ENCODE assay signal across 24 cellular contexts in genomic region chr1:6750490-6750889, GRCh38.
"Had no signal": no experiment of that assay in that cellular context is flagged by ENCODE, and none has a peak within 500 bp of the region (broad histone marks: within the 10 kb centered on the region; RNA-seq: fewer than 3 reads in every experiment).

No MANE protein-coding gene starts in this region.

- DNase-seq: effector CD8-positive, alpha-beta T cell; effector memory CD8-positive, alpha-beta T cell; endodermal cell; erythroblast; esophagus squamous epithelium; foreskin fibroblast; foreskin melanocyte; heart left ventricle; hypothalamus; immature natural killer cell; islet precursor cell; kidney; kidney glomerular epithelial cell; left lung; left ventricle myocardium superior; lower lobe of right lung; mesenchymal stem cell; naive thymus-derived CD4-positive, alpha-beta T cell had no signal

- H3K4me1 Mint-ChIP-seq: endodermal cell, immature natural killer cell, mesothelial cell of epicardium had no signal

- H3K27ac ChIP-seq: coronary artery, epithelial cell of prostate, esophagus squamous epithelium, gastroesophageal sphincter, heart left ventricle, hepatocyte, left lung, lower lobe of right lung had no signal

- H3K27ac Mint-ChIP-seq: effector memory CD8-positive, alpha-beta T cell; endodermal cell; immature natural killer cell; mesothelial cell of epicardium; naive thymus-derived CD4-positive, alpha-beta T cell had no signal

- H3K9me3 ChIP-seq: esophagus squamous epithelium, gastroesophageal sphincter, heart left ventricle, left lung, lower lobe of right lung had no signal

- H3K36me3 ChIP-seq: esophagus squamous epithelium, gastroesophageal sphincter, heart left ventricle, left lung, lower lobe of right lung had no signal

- H3K27me3 ChIP-seq: gastroesophageal sphincter had no signal

- H3K9me3 Mint-ChIP-seq: effector memory CD8-positive, alpha-beta T cell; endodermal cell; immature natural killer cell; mesothelial cell of epicardium had no signal

- H3K4me3 Mint-ChIP-seq: effector memory CD8-positive, alpha-beta T cell; endodermal cell; immature natural killer cell; mesothelial cell of epicardium; naive thymus-derived CD4-positive, alpha-beta T cell had no signal

- H3K4me3 ChIP-seq: coronary artery, esophagus squamous epithelium, gastroesophageal sphincter, heart left ventricle, hepatocyte, left lung, lower lobe of right lung had no signal

- ATAC-seq: effector memory CD8-positive, alpha-beta T cell; esophagus mucosa; gastroesophageal sphincter; heart left ventricle; left lung; left ventricle myocardium superior; lower lobe of right lung; naive thymus-derived CD4-positive, alpha-beta T cell had no signal

- H3K4me1 ChIP-seq: lower lobe of right lung had no signal

- H3K36me3 Mint-ChIP-seq: immature natural killer cell; mesothelial cell of epicardium; naive thymus-derived CD4-positive, alpha-beta T cell had no signal
